17 cellular contexts compared by ENCODE assay signal in the genomic region with DNA sequence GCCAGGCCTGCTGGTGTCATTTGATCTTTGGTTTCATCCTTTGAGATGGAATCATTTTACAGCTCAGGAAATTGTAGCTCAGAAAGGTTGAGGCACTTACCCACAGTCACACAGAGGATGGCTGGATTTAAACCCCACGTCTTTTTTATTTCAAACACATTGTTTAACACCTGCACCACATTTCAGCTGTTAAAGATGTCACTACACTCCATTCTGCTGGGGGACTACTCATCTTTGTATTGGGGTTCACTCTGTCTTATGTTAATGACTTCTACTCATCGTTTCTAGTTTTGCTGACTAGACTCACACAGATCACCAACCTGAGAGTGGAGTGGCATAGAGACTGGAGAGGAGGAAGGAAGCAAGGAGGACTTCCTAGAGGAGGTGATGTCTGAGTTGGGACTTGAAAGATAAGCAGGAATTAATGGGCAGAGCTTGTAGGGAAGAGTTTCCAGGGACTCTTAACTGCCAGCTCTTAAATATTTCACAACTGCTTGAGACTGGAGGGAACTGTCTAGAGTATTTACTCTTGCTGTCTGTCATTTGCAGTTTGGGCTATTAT.
"Had no signal": no experiment of that assay in that cellular context is flagged by ENCODE, and none has a peak within 500 bp of the region (broad histone marks: within the 10 kb centered on the region; RNA-seq: fewer than 3 reads in every experiment).

No MANE protein-coding gene starts in this region.

- H3K4me3 ChIP-seq: dorsolateral prefrontal cortex, heart right ventricle, left lung, neural progenitor cell, pancreas, upper lobe of left lung had no signal

- H3K27me3 ChIP-seq: dorsolateral prefrontal cortex, heart right ventricle, left lung, neural progenitor cell, pancreas, upper lobe of left lung had no signal

- H3K4me2 ChIP-seq: neural progenitor cell had no signal

- H3K36me3 ChIP-seq: brain microvascular endothelial cell, left lung, neural progenitor cell, pancreas, upper lobe of left lung had no signal

- H3K27ac Mint-ChIP-seq: activated naive CD4-positive, alpha-beta T cell treated with anti-CD3 and anti-CD28 coated beads, Interleukin-2, amount 50 U/mL, for 72 hours; activated T-cell treated with anti-CD3 and anti-CD28 coated beads, Interleukin-2, amount 50 U/mL, for 24 hours; memory B cell had no signal

- H3K9me3 Mint-ChIP-seq: activated naive CD4-positive, alpha-beta T cell treated with anti-CD3 and anti-CD28 coated beads, Interleukin-2, amount 50 U/mL, for 72 hours; memory B cell had no signal

- ATAC-seq: heart right ventricle, left lung, pancreas had no signal

- H3K9me3 ChIP-seq: pancreas had no signal

- DNase-seq: activated CD4-positive, alpha-beta T cell treated with anti-CD3 and anti-CD28 coated beads, Interleukin-2, amount 50 U/mL, for 4 hours; activated effector memory CD4-positive, alpha-beta T cell treated with anti-CD3 and anti-CD28 coated beads, Interleukin-2, amount 50 U/mL, for 16 hours; activated T-cell treated with anti-CD3 and anti-CD28 coated beads, Interleukin-2, amount 50 U/mL, for 24 hours; amniotic stem cell; brain microvascular endothelial cell; dorsolateral prefrontal cortex; foreskin melanocyte; heart right ventricle; islet precursor cell; left lung; pancreas; stimulated activated naive CD4-positive, alpha-beta T cell; T-helper 2 cell; upper lobe of left lung had no signal

- H3K27ac ChIP-seq: brain microvascular endothelial cell, dorsolateral prefrontal cortex, heart right ventricle, left lung, pancreas, upper lobe of left lung had no signal

- H3K4me1 ChIP-seq: left lung, pancreas, upper lobe of left lung had no signal

- H3K4me3 Mint-ChIP-seq: activated T-cell treated with anti-CD3 and anti-CD28 coated beads, Interleukin-2, amount 50 U/mL, for 24 hours; memory B cell; neural progenitor cell had no signal

- H3K27me3 Mint-ChIP-seq: memory B cell had no signal

- H2AFZ ChIP-seq: neural progenitor cell had no signal
